Comparison of ENCODE assay signal across 29 cellular contexts in genomic region chr6:27128796-27129094, GRCh38.
DNase-seq lines count a peak whose midpoint lies in the region; ATAC-seq and TF ChIP-seq lines count a peak whose summit lies in the region.
"Had no signal": no experiment of that assay in that cellular context is flagged by ENCODE, and none has a peak within 500 bp of the region (broad histone marks: within the 10 kb centered on the region; RNA-seq: fewer than 3 reads in every experiment).

No MANE protein-coding gene starts in this region.

- ATAC-seq in SK-N-SH treated with all-trans-retinoic acid at 6 μM for 48 hours (no peak), HG03469 (IDR thresholded peaks at IDR 0.05; ENCODE audit: unreplicated experiment) (no peak)
- ATAC-seq: foreskin keratinocyte, left ventricle myocardium superior, upper lobe of right lung had no signal

- H2AFZ ChIP-seq in SK-N-SH (ENCODE audit: low read depth), result 0 out of 2 replicates have a peak overlapping the region, but pooled peaks have one; percentile 78
- no peak overlapping the region for H2AFZ ChIP-seq in OCI-LY1 (ENCODE audit: low read length)

- no peaks in the 10 kb centered on the region for H4K20me1 ChIP-seq in SK-N-SH (ENCODE audit: insufficient read depth)
- no peaks in the 10 kb centered on the region for H4K20me1 ChIP-seq in OCI-LY1 (ENCODE audit: insufficient read depth, low read length)

- WGBS in SK-N-SH (ENCODE audit: low lambda C conversion rate), result 96% methylated on average over 3 of the region's 3 CpGs

- H3K4me1 ChIP-seq in SK-N-SH (ENCODE audit: control insufficient read depth in 1 of 2, insufficient read depth in 2 of 2, low read depth in 1 of 2, low read length in 1 of 2) (peaks cover 7 to 10% of the 10 kb centered on the region in 2 experiments; a peak in 3 of 4 replicates), OCI-LY1 (ENCODE audit: insufficient read depth, low read length, severe bottlenecking) (peaks cover 51% of the 10 kb centered on the region)
- H3K4me1 ChIP-seq: upper lobe of right lung had no signal

- peak overlapping the region in 3 of 5 experiments; percentile 6 to 25 (median 8) for H3K4me3 Mint-ChIP-seq in brain
- H3K4me3 Mint-ChIP-seq: activated CD4-positive, alpha-beta memory T cell treated with anti-CD3 and anti-CD28 coated beads for 36 hours had no signal

- H3K4me2 ChIP-seq in SK-N-SH (no peak overlapping the region), OCI-LY1 (ENCODE audit: low read length) (peak overlapping the region; percentile 67; the same call in 1 of the 2 replicates)

- TF ChIP-seq CTCF in SK-N-SH (IDR thresholded peaks at IDR 0.05), result no peak
- TF ChIP-seq CTCF in GM12865 (IDR thresholded peaks at IDR 0.05; ENCODE audit: insufficient read depth, low read depth, low read length, missing control alignments), result no peak
- TF ChIP-seq CTCF in OCI-LY1 (IDR thresholded peaks at IDR 0.05; ENCODE audit: low read length), result no peak
- no peak for TF ChIP-seq CTCF in brain (conservative IDR thresholded peaks at IDR 0.05)

- H3K27ac Mint-ChIP-seq in brain, result no peak overlapping the region
- H3K27ac Mint-ChIP-seq: activated CD4-positive, alpha-beta memory T cell treated with anti-CD3 and anti-CD28 coated beads for 36 hours had no signal

- H3K9me2 ChIP-seq in SK-N-SH, result no peaks in the 10 kb centered on the region
- no peaks in the 10 kb centered on the region for H3K9me2 ChIP-seq in OCI-LY1 (ENCODE audit: low read depth, low read length)

- H3K9ac ChIP-seq in SK-N-SH (no peak overlapping the region), OCI-LY1 (ENCODE audit: low read length) (peak overlapping the region; percentile 59)

- CTCF ChIA-PET in SK-N-SH (lab: Yijun Ruan, JAX), result interaction anchor here (1.2 kb wide), 1 partner anchor 34 kb away, joined by 4 read pairs; no protein-coding TSS in a partner anchor

- H3K27ac ChIP-seq in SK-N-SH (ENCODE audit: low read depth in 2 of 2, low read length in 1 of 2), result no peak overlapping the region
- H3K27ac ChIP-seq in OCI-LY1 (ENCODE audit: low read depth, low read length, poor library complexity, severe bottlenecking), result peak overlapping the region; percentile 96
- H3K27ac ChIP-seq: 22Rv1, esophagus squamous epithelium, foreskin keratinocyte, neutrophil, Peyer's patch, right atrium auricular region, upper lobe of right lung had no signal

- H3K36me3 Mint-ChIP-seq in brain, result no peaks in the 10 kb centered on the region

- no peaks in the 10 kb centered on the region for H3K9me3 Mint-ChIP-seq in brain
- H3K9me3 Mint-ChIP-seq: activated CD4-positive, alpha-beta memory T cell treated with anti-CD3 and anti-CD28 coated beads for 36 hours had no signal

- no peaks in the 10 kb centered on the region for H3K9me3 ChIP-seq in SK-N-SH
- H3K9me3 ChIP-seq in OCI-LY1 (ENCODE audit: low read length), result no peaks in the 10 kb centered on the region
- H3K9me3 ChIP-seq: esophagus squamous epithelium, neutrophil, Peyer's patch, right atrium auricular region, upper lobe of right lung had no signal

- H3K27me3 ChIP-seq in SK-N-SH (ENCODE audit: insufficient read depth) (no peaks in the 10 kb centered on the region), OCI-LY1 (ENCODE audit: insufficient read depth, low read length) (no peaks in the 10 kb centered on the region)
- H3K27me3 ChIP-seq: esophagus squamous epithelium, foreskin keratinocyte, Peyer's patch, right atrium auricular region, upper lobe of right lung had no signal

- no peaks in the 10 kb centered on the region for H3K36me3 ChIP-seq in SK-N-SH (replicated peaks in 1 of 2; ENCODE audit: control insufficient read depth in 1 of 2, insufficient read depth in 2 of 2, low read length in 1 of 2)
- H3K36me3 ChIP-seq in OCI-LY1 (ENCODE audit: insufficient read depth, low read length), result no peaks in the 10 kb centered on the region
- H3K36me3 ChIP-seq: esophagus squamous epithelium, neutrophil, Peyer's patch, right atrium auricular region, upper lobe of right lung had no signal

- no peak overlapping the region for H3K4me3 ChIP-seq in SK-N-SH (ENCODE audit: low read depth in 2 of 2, low read length in 1 of 2)
- H3K4me3 ChIP-seq in GM12865 (ENCODE audit: low read depth, low read length), result peak overlapping the region; percentile 24; the same call in 1 of the 2 replicates
- no peak overlapping the region for H3K4me3 ChIP-seq in OCI-LY1 (ENCODE audit: low read depth, low read length, poor library complexity, severe bottlenecking)
- H3K4me3 ChIP-seq: esophagus squamous epithelium, Peyer's patch, right atrium auricular region, upper lobe of right lung had no signal

- H3F3A ChIP-seq in SK-N-SH (replicated peaks; ENCODE audit: insufficient read depth) (peaks cover 33% of the 10 kb centered on the region), OCI-LY1 (ENCODE audit: insufficient read depth, low read length) (no peaks in the 10 kb centered on the region; the same call in 1 of the 2 replicates)

- POLR2A ChIA-PET in SK-N-SH (lab: Yijun Ruan, JAX), result interaction anchor here (7.3 kb wide), 1 partner anchor 17 kb away, joined by 158 read pairs; a partner anchor contains a TSS

- peaks cover 25% of the 10 kb centered on the region for H3K4me1 Mint-ChIP-seq in brain

- peaks cover 7% of the 10 kb centered on the region for H3K27me3 Mint-ChIP-seq in brain

- no peak for DNase-seq in SK-N-SH
- DNase-seq in GM12865 (ENCODE audit: low read depth), result no peak
- no peak for DNase-seq in activated effector memory CD4-positive, alpha-beta T cell treated with anti-CD3 and anti-CD28 coated beads, Interleukin-2, amount 50 U/mL, for 16 hours
- no peak for DNase-seq in OCI-M1 (lab: John Stamatoyannopoulos, UW)
- DNase-seq: activated CD4-positive, alpha-beta memory T cell treated with anti-CD3 and anti-CD28 coated beads for 36 hours; activated CD4-positive, CD25-positive, alpha-beta regulatory T cell; activated CD8-positive, alpha-beta memory T cell treated with anti-CD3 and anti-CD28 coated beads, Interleukin-2, amount 50 U/mL, for 48 hours; activated naive CD4-positive, alpha-beta T cell treated with anti-CD3 and anti-CD28 coated beads, Interleukin-2, amount 50 U/mL, for 16 hours; anterior cingulate cortex; Calu3; esophagus squamous epithelium; foreskin keratinocyte; head of caudate nucleus; left ventricle myocardium superior; NCI-H1092; NCI-H1694 treated with DMSO at 0.1 percent for 48 hours; Peyer's patch; posterior cingulate gyrus; SHP77 treated with DMSO at 0.1 percent for 48 hours; small intestine; stimulated activated naive CD4-positive, alpha-beta T cell; upper lobe of right lung had no signal

- peaks cover 12% of the 10 kb centered on the region; the same call in 1 of the 2 replicates for H3K79me2 ChIP-seq in SK-N-SH (ENCODE audit: insufficient read depth)
- no peaks in the 10 kb centered on the region for H3K79me2 ChIP-seq in OCI-LY1 (ENCODE audit: insufficient read depth, low read length)

- no peak for TF ChIP-seq EP300 in SK-N-SH (IDR thresholded peaks at IDR 0.05; ENCODE audit: borderline replicate concordance in 1 of 2, low read depth in 1 of 2, low read length in 1 of 2)

- no peak for TF ChIP-seq RAD21 in SK-N-SH (IDR thresholded peaks at IDR 0.05; ENCODE audit: low read length)

TF ChIP-seq in SK-N-SH, 30 proteins besides CTCF, POLR2A, EP300 and RAD21 (continues in another document):
- no peak for TF ChIP-seq CHD2 (IDR thresholded peaks at IDR 0.05; ENCODE audit: low read length, partially characterized antibody)
- TF ChIP-seq SMC3 (IDR thresholded peaks at IDR 0.05; ENCODE audit: low read depth, low read length), result no peak
- TF ChIP-seq RCOR1 (IDR thresholded peaks at IDR 0.05; ENCODE audit: low read length), result no peak

TF ChIP-seq in SK-N-SH treated with all-trans-retinoic acid at 6 μM for 48 hours, 23 proteins besides CTCF, POLR2A, EP300 and RAD21:
- TF ChIP-seq ZNF8 (CRISPR knock-in tag; IDR thresholded peaks at IDR 0.05) (no peak), RARB (CRISPR knock-in tag; IDR thresholded peaks at IDR 0.05) (no peak), ESRRG (CRISPR knock-in tag; IDR thresholded peaks at IDR 0.05) (no peak), ZNF565 (CRISPR knock-in tag; conservative IDR thresholded peaks at IDR 0.05; ENCODE audit: low read depth) (no peak), ZC3H10 (CRISPR knock-in tag; IDR thresholded peaks at IDR 0.05) (no peak), ZFP30 (CRISPR knock-in tag; IDR thresholded peaks at IDR 0.05) (no peak), ARNTL (CRISPR knock-in tag; IDR thresholded peaks at IDR 0.05; ENCODE audit: borderline replicate concordance, low read depth) (no peak)
